In the genomic region with DNA sequence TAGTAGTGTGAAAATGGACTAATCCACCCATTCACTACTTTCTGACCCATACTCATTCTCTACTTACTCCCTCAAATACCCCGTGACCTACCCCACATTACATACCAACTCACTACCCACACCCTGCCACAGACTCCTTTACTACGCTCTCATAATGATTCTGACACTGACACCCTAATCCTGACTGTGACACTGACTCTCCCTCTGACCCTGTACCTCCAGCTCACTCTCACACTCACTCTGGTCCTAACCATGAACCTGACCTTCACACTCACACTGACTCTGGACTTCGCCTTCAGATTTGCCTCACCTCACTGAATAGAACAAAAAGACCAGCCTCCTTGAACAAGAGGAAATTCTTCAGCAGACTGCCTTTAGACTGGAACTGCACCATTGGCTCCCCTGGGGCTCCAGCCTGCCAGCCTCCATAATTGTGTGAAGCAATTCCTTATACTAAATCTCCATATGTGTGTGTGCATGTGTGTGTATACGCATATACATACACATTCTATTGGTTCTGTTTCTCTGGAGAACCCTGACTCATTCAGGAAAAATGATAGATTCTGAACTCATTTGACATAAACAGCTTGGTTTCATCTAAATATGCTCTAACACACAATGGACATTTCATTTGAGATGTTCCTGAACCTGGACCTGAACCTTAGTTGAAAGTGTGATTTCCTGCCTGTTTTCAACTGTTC, we compare ENCODE assay signal across 24 cellular contexts. TPM values are rescaled to one million over a fixed set of nuclear protein-coding genes. Genes with fewer than 3 reads are reported as not detected.
DNase-seq lines count a peak whose midpoint lies in the region; ATAC-seq and TF ChIP-seq lines count a peak whose summit lies in the region.
"Had no signal": no experiment of that assay in that cellular context is flagged by ENCODE, and none has a peak within 500 bp of the region (broad histone marks: within the 10 kb centered on the region; RNA-seq: fewer than 3 reads in every experiment).

No MANE protein-coding gene starts in this region.

- H3K27me3 Mint-ChIP-seq in activated T-helper 17 cell treated with anti-CD3 and anti-CD28 coated beads, Interleukin-2, amount 50 U/mL, for 72 hours: no peaks in the 10 kb centered on the region

- no peaks in the 10 kb centered on the region for H4K20me1 ChIP-seq in fibroblast of lung (ENCODE audit: control insufficient read depth, extremely low read depth, insufficient read depth, low read length)

- no peaks in the 10 kb centered on the region for H3K36me3 ChIP-seq in fibroblast of lung (ENCODE audit: control insufficient read depth, insufficient read depth, low read length)

- H3K36me3 Mint-ChIP-seq in activated naive CD4-positive, alpha-beta T cell treated with anti-CD3 and anti-CD28 coated beads, Interleukin-2, amount 50 U/mL, for 72 hours: no peaks in the 10 kb centered on the region
- no peaks in the 10 kb centered on the region for H3K36me3 Mint-ChIP-seq in activated T-helper 17 cell treated with anti-CD3 and anti-CD28 coated beads, Interleukin-2, amount 50 U/mL, for 72 hours (ENCODE audit: low read depth)
- H3K36me3 Mint-ChIP-seq: type B pancreatic cell had no signal

- no peaks in the 10 kb centered on the region for H3K4me1 Mint-ChIP-seq in activated T-helper 17 cell treated with anti-CD3 and anti-CD28 coated beads, Interleukin-2, amount 50 U/mL, for 72 hours

- no peak overlapping the region for H3K4me3 ChIP-seq in fibroblast of lung (replicated peaks in 1 of 4; ENCODE audit: control extremely low read depth in 1 of 4, insufficient read depth in 1 of 4, low read depth in 3 of 4, low read length in 4 of 4)
- no peak overlapping the region for H3K4me3 ChIP-seq in skeletal muscle cell (ENCODE audit: low read depth, low read length)
- H3K4me3 ChIP-seq: A549, dorsolateral prefrontal cortex had no signal

- DNase-seq in activated naive CD4-positive, alpha-beta T cell treated with anti-CD3 and anti-CD28 coated beads, Interleukin-2, amount 50 U/mL, for 72 hours (ENCODE audit: low spot score in 2 of 2): no peak
- DNase-seq in activated naive CD4-positive, alpha-beta T cell (lab: John Stamatoyannopoulos, UW): no peak
- DNase-seq in fibroblast of lung (ENCODE audit: low read depth in 2 of 2): peak in 1 of 2 donors; percentile 83
- peak; percentile 87 for DNase-seq in skeletal muscle cell (ENCODE audit: low read depth)
- DNase-seq in activated CD4-positive, CD25-positive, alpha-beta regulatory T cell treated with anti-CD3 and anti-CD28 coated beads, Interleukin-2, amount 50 U/mL, for 72 hours: no peak
- DNase-seq: activated CD4-positive, alpha-beta T cell treated with anti-CD3 and anti-CD28 coated beads, Interleukin-2, amount 50 U/mL, for 48 hours; activated gamma-delta T cell treated with Interleukin-2 at 50 U/mL for 16 hours; C1 segment of cervical spinal cord; caudate nucleus; dorsolateral prefrontal cortex; glutamatergic neuron; NCI-H1105 treated with DMSO at 0.1 percent for 48 hours; NCI-H524; retina; T-helper 2 cell had no signal

- no peaks in the 10 kb centered on the region for H3K9me3 Mint-ChIP-seq in activated naive CD4-positive, alpha-beta T cell treated with anti-CD3 and anti-CD28 coated beads, Interleukin-2, amount 50 U/mL, for 72 hours
- H3K9me3 Mint-ChIP-seq in activated T-helper 17 cell treated with anti-CD3 and anti-CD28 coated beads, Interleukin-2, amount 50 U/mL, for 72 hours: no peaks in the 10 kb centered on the region
- H3K9me3 Mint-ChIP-seq: type B pancreatic cell had no signal

- TF ChIP-seq CTCF in fibroblast of lung (conservative IDR thresholded peaks at IDR 0.05 in 1 of 2, IDR thresholded peaks at IDR 0.05 in 1 of 2; ENCODE audit: low read depth in 1 of 2, low read length in 2 of 2): no peak

- H3K79me2 ChIP-seq in fibroblast of lung (ENCODE audit: control insufficient read depth, insufficient read depth, low read length): no peaks in the 10 kb centered on the region

- peak; percentile 61 to 81 for ATAC-seq in activated naive CD4-positive, alpha-beta T cell treated with anti-CD3 and anti-CD28 coated beads, Interleukin-2, amount 50 U/mL, for 72 hours
- ATAC-seq in activated T-helper 17 cell treated with anti-CD3 and anti-CD28 coated beads, Interleukin-2, amount 50 U/mL, for 72 hours (replicated peaks): peak; percentile 87
- no peak for ATAC-seq in HG03520 (IDR thresholded peaks at IDR 0.05; ENCODE audit: unreplicated experiment)
- ATAC-seq in HG02852 (IDR thresholded peaks at IDR 0.05; ENCODE audit: unreplicated experiment): no peak
- ATAC-seq: A549, Panc1 had no signal

- peak overlapping the region; percentile 30 for H3K4me2 ChIP-seq in fibroblast of lung (ENCODE audit: extremely low read depth, insufficient read depth, low read length)
- H3K4me2 ChIP-seq: A549 had no signal

- no peaks in the 10 kb centered on the region for H3K9me3 ChIP-seq in fibroblast of lung (ENCODE audit: control insufficient read depth, insufficient read depth, low read depth, low read length)
- H3K9me3 ChIP-seq: A549 had no signal

- peak overlapping the region in 1 of 2 donors; percentile 19 for H3K27ac Mint-ChIP-seq in activated naive CD4-positive, alpha-beta T cell treated with anti-CD3 and anti-CD28 coated beads, Interleukin-2, amount 50 U/mL, for 72 hours
- H3K27ac Mint-ChIP-seq in activated T-helper 17 cell treated with anti-CD3 and anti-CD28 coated beads, Interleukin-2, amount 50 U/mL, for 72 hours: peak overlapping the region; percentile 0
- H3K27ac Mint-ChIP-seq: type B pancreatic cell had no signal

- H3K4me1 ChIP-seq in fibroblast of lung (ENCODE audit: control insufficient read depth, extremely low read depth, insufficient read depth, low read length): peaks cover 7% of the 10 kb centered on the region

- H3K27ac ChIP-seq in fibroblast of lung (ENCODE audit: insufficient read depth, low read length): peak overlapping the region; percentile 18
- H3K27ac ChIP-seq: A549, dorsolateral prefrontal cortex had no signal

- no peak overlapping the region for H3K9ac ChIP-seq in fibroblast of lung (ENCODE audit: insufficient read depth, low read length)

- H2AFZ ChIP-seq in fibroblast of lung (ENCODE audit: low read length): no peak overlapping the region

- no peaks in the 10 kb centered on the region for H3K27me3 ChIP-seq in fibroblast of lung (ENCODE audit: control insufficient read depth, insufficient read depth, low read length)
- H3K27me3 ChIP-seq: dorsolateral prefrontal cortex had no signal

- no peak overlapping the region for H3K4me3 Mint-ChIP-seq in activated T-helper 17 cell treated with anti-CD3 and anti-CD28 coated beads, Interleukin-2, amount 50 U/mL, for 72 hours
- H3K4me3 Mint-ChIP-seq: type B pancreatic cell had no signal

RNA-seq across cellular contexts. Expression of a gene that starts 10.6 kb away (rescaled TPM):
- total RNA-seq in activated naive CD4-positive, alpha-beta T cell treated with anti-CD3 and anti-CD28 coated beads, Interleukin-2, amount 50 U/mL, for 72 hours: 10 to 100 TPM in 1 of 2 donors, 1 to 10 TPM in 1; 7.7 to 13.7 TPM
- 10 to 100 TPM in 1 of 2 donors, 1 to 10 TPM in 1; 8.0 to 10.1 TPM for total RNA-seq in activated T-helper 17 cell treated with anti-CD3 and anti-CD28 coated beads, Interleukin-2, amount 50 U/mL, for 72 hours
- 13.1 and 15.0 TPM in 2 replicates for total RNA-seq in fibroblast of lung
- polyA plus RNA-seq in fibroblast of lung: 7.8 and 11.2 TPM in 2 replicates
- polyA plus RNA-seq in fibroblast of lung (2012): 6.0 and 8.7 TPM in 2 replicates
- 5.9 and 12.8 TPM in 2 replicates for polyA minus RNA-seq in fibroblast of lung (ENCODE audit: low replicate concordance)

RNA-seq across cellular contexts. Expression of a gene that starts 17.1 kb away (rescaled TPM):
- not detected for total RNA-seq in activated naive CD4-positive, alpha-beta T cell treated with anti-CD3 and anti-CD28 coated beads, Interleukin-2, amount 50 U/mL, for 72 hours
- total RNA-seq in activated T-helper 17 cell treated with anti-CD3 and anti-CD28 coated beads, Interleukin-2, amount 50 U/mL, for 72 hours: not detected
- under 0.01 TPM in 2 replicates for total RNA-seq in fibroblast of lung
- polyA plus RNA-seq in fibroblast of lung: not detected in 2 replicates
- polyA plus RNA-seq in fibroblast of lung (2012): not detected in 2 replicates
- not detected in 2 replicates for polyA minus RNA-seq in fibroblast of lung (ENCODE audit: low replicate concordance)
- total RNA-seq: Daoy, myocyte, osteoblast had no signal
- polyA plus RNA-seq: A549 had no signal

RNA-seq across cellular contexts. Expression of a gene that starts 48.7 kb away (rescaled TPM):
- 100 to 1,000 TPM; 384 to 461 TPM for total RNA-seq in activated naive CD4-positive, alpha-beta T cell treated with anti-CD3 and anti-CD28 coated beads, Interleukin-2, amount 50 U/mL, for 72 hours
- 100 to 1,000 TPM; 329 to 489 TPM for total RNA-seq in activated T-helper 17 cell treated with anti-CD3 and anti-CD28 coated beads, Interleukin-2, amount 50 U/mL, for 72 hours
- 78.9 and 82.7 TPM in 2 replicates for total RNA-seq in fibroblast of lung
- 104 and 159 TPM in 2 replicates for polyA plus RNA-seq in fibroblast of lung
- 108 and 175 TPM in 2 replicates for polyA plus RNA-seq in fibroblast of lung (2012)
- 41.7 and 57.6 TPM in 2 replicates for polyA minus RNA-seq in fibroblast of lung (ENCODE audit: low replicate concordance)

Comparison
In these comparisons a context has a peak if more than half of its experiments do, and no peak if none do; other contexts are left out.
1. ATAC-seq: peak in activated naive CD4-positive, alpha-beta T cell treated with anti-CD3 and anti-CD28 coated beads, Interleukin-2, amount 50 U/mL, for 72 hours (2 of 2) and activated T-helper 17 cell treated with anti-CD3 and anti-CD28 coated beads, Interleukin-2, amount 50 U/mL, for 72 hours (single experiment); none in HG03520 (single experiment) and HG02852 (single experiment).